In the genomic region with DNA sequence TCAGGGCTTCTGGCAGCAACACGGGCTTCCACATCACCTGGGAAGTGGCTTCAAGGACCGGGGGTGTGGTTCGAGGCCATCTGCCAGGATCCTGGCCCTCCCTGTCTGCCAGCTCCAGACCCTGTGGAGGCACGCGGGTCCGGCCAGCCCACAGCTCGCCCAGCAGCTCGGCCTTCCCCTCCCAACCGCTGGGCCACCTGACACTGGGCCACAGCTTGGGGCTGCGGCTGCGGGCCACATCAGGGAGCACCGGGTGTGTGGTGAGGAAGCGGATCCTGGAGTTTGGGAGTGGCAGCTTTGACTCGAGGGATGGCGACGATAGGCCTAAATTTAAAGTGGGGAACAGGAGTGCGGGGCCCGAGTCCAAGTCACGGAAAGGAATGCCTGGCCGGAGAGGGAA, we compare ENCODE assay signal across 1 cellular context.
A peak's percentile ranks its signal among the peaks of the same experiment; 100 is the strongest.
TF ChIP-seq lines count a peak whose summit lies in the region.

No MANE protein-coding gene starts in this region.

TF ChIP-seq in HepG2, 621 proteins besides CTCF, POLR2A, EP300 and RAD21 (continues in another document):
- TF ChIP-seq TOPORS (CRISPR knock-in tag; IDR thresholded peaks at IDR 0.05) (no peak), RBM22 (optimal IDR thresholded peaks at IDR 0.05; ENCODE audit: low read length) (no peak), GFI1 (CRISPR knock-in tag; IDR thresholded peaks at IDR 0.05; ENCODE audit: borderline replicate concordance) (no peak), ZNF547 (CRISPR knock-in tag; IDR thresholded peaks at IDR 0.05) (no peak), MYNN (CRISPR knock-in tag; IDR thresholded peaks at IDR 0.05; ENCODE audit: low read depth) (no peak), SP140L (CRISPR knock-in tag; IDR thresholded peaks at IDR 0.05; ENCODE audit: borderline replicate concordance) (no peak), MED13 (CRISPR knock-in tag; IDR thresholded peaks at IDR 0.05) (no peak), ZFP91 (CRISPR knock-in tag; IDR thresholded peaks at IDR 0.05; ENCODE audit: borderline replicate concordance) (0 out of 2 replicates have a peak, but pooled peaks have one; percentile 15), GATAD1 (CRISPR knock-in tag; IDR thresholded peaks at IDR 0.05) (no peak), ZBTB25 (CRISPR knock-in tag; IDR thresholded peaks at IDR 0.05) (no peak), ZNF138 (CRISPR knock-in tag; IDR thresholded peaks at IDR 0.05; ENCODE audit: low read depth) (no peak), BORCS8-MEF2B (CRISPR knock-in tag; IDR thresholded peaks at IDR 0.05) (no peak), ZNF563 (CRISPR knock-in tag; IDR thresholded peaks at IDR 0.05) (0 out of 2 replicates have a peak, but pooled peaks have one; percentile 30), HOXA3 (CRISPR knock-in tag; IDR thresholded peaks at IDR 0.05) (no peak), ZNF282 (IDR thresholded peaks at IDR 0.05; ENCODE audit: partially characterized antibody) (no peak), XRCC5 (optimal IDR thresholded peaks at IDR 0.05; ENCODE audit: low read length) (no peak)
- TF ChIP-seq, protein P1, sequence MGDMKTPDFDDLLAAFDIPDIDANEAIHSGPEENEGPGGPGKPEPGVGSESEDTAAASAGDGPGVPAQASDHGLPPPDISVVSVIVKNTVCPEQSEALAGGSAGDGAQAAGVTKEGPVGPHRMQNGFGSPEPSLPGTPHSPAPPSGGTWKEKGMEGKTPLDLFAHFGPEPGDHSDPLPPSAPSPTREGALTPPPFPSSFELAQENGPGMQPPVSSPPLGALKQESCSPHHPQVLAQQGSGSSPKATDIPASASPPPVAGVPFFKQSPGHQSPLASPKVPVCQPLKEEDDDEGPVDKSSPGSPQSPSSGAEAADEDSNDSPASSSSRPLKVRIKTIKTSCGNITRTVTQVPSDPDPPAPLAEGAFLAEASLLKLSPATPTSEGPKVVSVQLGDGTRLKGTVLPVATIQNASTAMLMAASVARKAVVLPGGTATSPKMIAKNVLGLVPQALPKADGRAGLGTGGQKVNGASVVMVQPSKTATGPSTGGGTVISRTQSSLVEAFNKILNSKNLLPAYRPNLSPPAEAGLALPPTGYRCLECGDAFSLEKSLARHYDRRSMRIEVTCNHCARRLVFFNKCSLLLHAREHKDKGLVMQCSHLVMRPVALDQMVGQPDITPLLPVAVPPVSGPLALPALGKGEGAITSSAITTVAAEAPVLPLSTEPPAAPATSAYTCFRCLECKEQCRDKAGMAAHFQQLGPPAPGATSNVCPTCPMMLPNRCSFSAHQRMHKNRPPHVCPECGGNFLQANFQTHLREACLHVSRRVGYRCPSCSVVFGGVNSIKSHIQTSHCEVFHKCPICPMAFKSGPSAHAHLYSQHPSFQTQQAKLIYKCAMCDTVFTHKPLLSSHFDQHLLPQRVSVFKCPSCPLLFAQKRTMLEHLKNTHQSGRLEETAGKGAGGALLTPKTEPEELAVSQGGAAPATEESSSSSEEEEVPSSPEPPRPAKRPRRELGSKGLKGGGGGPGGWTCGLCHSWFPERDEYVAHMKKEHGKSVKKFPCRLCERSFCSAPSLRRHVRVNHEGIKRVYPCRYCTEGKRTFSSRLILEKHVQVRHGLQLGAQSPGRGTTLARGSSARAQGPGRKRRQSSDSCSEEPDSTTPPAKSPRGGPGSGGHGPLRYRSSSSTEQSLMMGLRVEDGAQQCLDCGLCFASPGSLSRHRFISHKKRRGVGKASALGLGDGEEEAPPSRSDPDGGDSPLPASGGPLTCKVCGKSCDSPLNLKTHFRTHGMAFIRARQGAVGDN (CRISPR knock-in tag; IDR thresholded peaks at IDR 0.05): 0 out of 2 replicates have a peak, but pooled peaks have one; percentile 10
- TF ChIP-seq, protein P2, sequence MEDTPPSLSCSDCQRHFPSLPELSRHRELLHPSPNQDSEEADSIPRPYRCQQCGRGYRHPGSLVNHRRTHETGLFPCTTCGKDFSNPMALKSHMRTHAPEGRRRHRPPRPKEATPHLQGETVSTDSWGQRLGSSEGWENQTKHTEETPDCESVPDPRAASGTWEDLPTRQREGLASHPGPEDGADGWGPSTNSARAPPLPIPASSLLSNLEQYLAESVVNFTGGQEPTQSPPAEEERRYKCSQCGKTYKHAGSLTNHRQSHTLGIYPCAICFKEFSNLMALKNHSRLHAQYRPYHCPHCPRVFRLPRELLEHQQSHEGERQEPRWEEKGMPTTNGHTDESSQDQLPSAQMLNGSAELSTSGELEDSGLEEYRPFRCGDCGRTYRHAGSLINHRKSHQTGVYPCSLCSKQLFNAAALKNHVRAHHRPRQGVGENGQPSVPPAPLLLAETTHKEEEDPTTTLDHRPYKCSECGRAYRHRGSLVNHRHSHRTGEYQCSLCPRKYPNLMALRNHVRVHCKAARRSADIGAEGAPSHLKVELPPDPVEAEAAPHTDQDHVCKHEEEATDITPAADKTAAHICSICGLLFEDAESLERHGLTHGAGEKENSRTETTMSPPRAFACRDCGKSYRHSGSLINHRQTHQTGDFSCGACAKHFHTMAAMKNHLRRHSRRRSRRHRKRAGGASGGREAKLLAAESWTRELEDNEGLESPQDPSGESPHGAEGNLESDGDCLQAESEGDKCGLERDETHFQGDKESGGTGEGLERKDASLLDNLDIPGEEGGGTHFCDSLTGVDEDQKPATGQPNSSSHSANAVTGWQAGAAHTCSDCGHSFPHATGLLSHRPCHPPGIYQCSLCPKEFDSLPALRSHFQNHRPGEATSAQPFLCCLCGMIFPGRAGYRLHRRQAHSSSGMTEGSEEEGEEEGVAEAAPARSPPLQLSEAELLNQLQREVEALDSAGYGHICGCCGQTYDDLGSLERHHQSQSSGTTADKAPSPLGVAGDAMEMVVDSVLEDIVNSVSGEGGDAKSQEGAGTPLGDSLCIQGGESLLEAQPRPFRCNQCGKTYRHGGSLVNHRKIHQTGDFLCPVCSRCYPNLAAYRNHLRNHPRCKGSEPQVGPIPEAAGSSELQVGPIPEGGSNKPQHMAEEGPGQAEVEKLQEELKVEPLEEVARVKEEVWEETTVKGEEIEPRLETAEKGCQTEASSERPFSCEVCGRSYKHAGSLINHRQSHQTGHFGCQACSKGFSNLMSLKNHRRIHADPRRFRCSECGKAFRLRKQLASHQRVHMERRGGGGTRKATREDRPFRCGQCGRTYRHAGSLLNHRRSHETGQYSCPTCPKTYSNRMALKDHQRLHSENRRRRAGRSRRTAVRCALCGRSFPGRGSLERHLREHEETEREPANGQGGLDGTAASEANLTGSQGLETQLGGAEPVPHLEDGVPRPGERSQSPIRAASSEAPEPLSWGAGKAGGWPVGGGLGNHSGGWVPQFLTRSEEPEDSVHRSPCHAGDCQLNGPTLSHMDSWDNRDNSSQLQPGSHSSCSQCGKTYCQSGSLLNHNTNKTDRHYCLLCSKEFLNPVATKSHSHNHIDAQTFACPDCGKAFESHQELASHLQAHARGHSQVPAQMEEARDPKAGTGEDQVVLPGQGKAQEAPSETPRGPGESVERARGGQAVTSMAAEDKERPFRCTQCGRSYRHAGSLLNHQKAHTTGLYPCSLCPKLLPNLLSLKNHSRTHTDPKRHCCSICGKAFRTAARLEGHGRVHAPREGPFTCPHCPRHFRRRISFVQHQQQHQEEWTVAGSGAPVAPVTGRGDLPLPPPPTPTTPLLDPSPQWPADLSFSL (CRISPR knock-in tag; IDR thresholded peaks at IDR 0.05): no peak
- TF ChIP-seq, protein P3, sequence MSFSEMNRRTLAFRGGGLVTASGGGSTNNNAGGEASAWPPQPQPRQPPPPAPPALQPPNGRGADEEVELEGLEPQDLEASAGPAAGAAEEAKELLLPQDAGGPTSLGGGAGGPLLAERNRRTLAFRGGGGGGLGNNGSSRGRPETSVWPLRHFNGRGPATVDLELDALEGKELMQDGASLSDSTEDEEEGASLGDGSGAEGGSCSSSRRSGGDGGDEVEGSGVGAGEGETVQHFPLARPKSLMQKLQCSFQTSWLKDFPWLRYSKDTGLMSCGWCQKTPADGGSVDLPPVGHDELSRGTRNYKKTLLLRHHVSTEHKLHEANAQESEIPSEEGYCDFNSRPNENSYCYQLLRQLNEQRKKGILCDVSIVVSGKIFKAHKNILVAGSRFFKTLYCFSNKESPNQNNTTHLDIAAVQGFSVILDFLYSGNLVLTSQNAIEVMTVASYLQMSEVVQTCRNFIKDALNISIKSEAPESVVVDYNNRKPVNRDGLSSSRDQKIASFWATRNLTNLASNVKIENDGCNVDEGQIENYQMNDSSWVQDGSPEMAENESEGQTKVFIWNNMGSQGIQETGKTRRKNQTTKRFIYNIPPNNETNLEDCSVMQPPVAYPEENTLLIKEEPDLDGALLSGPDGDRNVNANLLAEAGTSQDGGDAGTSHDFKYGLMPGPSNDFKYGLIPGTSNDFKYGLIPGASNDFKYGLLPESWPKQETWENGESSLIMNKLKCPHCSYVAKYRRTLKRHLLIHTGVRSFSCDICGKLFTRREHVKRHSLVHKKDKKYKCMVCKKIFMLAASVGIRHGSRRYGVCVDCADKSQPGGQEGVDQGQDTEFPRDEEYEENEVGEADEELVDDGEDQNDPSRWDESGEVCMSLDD (CRISPR knock-in tag; IDR thresholded peaks at IDR 0.05; ENCODE audit: borderline replicate concordance): no peak
- TF ChIP-seq, protein P4, sequence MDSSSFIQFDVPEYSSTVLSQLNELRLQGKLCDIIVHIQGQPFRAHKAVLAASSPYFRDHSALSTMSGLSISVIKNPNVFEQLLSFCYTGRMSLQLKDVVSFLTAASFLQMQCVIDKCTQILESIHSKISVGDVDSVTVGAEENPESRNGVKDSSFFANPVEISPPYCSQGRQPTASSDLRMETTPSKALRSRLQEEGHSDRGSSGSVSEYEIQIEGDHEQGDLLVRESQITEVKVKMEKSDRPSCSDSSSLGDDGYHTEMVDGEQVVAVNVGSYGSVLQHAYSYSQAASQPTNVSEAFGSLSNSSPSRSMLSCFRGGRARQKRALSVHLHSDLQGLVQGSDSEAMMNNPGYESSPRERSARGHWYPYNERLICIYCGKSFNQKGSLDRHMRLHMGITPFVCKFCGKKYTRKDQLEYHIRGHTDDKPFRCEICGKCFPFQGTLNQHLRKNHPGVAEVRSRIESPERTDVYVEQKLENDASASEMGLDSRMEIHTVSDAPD (CRISPR knock-in tag; IDR thresholded peaks at IDR 0.05): no peak
- TF ChIP-seq, protein P5, sequence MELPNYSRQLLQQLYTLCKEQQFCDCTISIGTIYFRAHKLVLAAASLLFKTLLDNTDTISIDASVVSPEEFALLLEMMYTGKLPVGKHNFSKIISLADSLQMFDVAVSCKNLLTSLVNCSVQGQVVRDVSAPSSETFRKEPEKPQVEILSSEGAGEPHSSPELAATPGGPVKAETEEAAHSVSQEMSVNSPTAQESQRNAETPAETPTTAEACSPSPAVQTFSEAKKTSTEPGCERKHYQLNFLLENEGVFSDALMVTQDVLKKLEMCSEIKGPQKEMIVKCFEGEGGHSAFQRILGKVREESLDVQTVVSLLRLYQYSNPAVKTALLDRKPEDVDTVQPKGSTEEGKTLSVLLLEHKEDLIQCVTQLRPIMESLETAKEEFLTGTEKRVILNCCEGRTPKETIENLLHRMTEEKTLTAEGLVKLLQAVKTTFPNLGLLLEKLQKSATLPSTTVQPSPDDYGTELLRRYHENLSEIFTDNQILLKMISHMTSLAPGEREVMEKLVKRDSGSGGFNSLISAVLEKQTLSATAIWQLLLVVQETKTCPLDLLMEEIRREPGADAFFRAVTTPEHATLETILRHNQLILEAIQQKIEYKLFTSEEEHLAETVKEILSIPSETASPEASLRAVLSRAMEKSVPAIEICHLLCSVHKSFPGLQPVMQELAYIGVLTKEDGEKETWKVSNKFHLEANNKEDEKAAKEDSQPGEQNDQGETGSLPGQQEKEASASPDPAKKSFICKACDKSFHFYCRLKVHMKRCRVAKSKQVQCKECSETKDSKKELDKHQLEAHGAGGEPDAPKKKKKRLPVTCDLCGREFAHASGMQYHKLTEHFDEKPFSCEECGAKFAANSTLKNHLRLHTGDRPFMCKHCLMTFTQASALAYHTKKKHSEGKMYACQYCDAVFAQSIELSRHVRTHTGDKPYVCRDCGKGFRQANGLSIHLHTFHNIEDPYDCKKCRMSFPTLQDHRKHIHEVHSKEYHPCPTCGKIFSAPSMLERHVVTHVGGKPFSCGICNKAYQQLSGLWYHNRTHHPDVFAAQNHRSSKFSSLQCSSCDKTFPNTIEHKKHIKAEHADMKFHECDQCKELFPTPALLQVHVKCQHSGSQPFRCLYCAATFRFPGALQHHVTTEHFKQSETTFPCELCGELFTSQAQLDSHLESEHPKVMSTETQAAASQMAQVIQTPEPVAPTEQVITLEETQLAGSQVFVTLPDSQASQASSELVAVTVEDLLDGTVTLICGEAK (IDR thresholded peaks at IDR 0.05): no peak
- TF ChIP-seq, protein P5 (CRISPR knock-in tag; IDR thresholded peaks at IDR 0.05): no peak
